ENCODE assay signal across 8 cellular contexts in the genomic region with DNA sequence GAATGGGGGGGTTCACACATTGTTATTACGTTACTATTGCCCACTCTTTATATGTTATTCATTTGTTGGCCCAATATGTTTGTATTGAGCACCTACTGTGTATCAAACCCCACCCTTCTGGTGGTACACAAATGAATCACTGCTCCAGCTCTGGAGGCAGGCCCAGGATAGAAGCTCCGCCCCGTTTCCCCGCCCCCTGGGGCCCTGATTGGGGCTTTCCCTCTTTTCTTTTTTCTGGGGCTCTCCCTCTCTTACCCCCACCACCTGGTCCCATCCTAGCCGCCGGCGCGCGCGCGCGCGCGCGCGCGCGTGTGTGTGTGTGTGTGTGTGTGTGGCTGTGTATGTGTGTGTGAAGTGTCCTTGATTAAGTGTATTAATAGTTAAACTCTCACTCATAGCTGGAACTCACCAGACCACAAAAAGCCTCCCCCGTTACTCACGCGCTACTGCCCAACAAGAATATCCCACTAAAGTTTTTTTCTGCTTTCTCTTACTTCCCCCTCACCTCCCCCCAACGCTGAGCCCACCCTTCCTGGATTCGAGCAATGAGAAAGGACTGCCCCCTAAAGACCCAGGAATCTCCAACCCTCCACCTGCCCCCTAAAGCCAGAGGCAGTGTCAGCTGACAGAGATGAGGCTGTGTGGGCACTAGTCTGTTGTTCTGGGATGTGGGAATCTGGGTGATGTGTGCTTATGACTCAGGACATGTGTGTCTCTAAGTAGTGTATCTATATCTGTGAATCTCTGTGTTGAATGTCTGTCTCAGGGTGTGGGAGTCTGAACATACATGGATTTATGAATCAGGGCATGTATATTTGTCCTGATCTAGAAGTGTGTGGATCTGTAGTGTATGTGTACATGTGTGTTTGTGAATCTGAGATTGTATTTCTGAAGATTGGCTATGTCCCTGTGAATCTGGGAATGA. TPM values are rescaled to one million over a fixed set of nuclear protein-coding genes. Genes with fewer than 3 reads are reported as not detected.
A peak's percentile ranks its signal among the peaks of the same experiment; 100 is the strongest.
DNase-seq lines count a peak whose midpoint lies in the region; ATAC-seq lines count a peak whose summit lies in the region.

No MANE protein-coding gene starts in this region.

- no peaks in the 10 kb centered on the region for H3K27me3 ChIP-seq in skeletal muscle satellite cell (ENCODE audit: control insufficient read depth, insufficient read depth, low read length)

- peaks cover 66% of the 10 kb centered on the region for H3K4me1 ChIP-seq in skeletal muscle satellite cell (ENCODE audit: control insufficient read depth, insufficient read depth, low read length)

- H3K4me3 ChIP-seq in skeletal muscle satellite cell (ENCODE audit: low read length), result peak overlapping the region; percentile 92

- peak overlapping the region; percentile 87 for H3K27ac ChIP-seq in caudate nucleus (ENCODE audit: low read depth, low read length)

- no peak overlapping the region for H3K4me3 Mint-ChIP-seq in T-helper 2 cell treated with Interferon-gamma antibody and Interleukin-4, amounts not matched to agents 5 μg/mL and 100 μg/mL, for 36 hours

- peak overlapping the region; percentile 92 for H3K4me2 ChIP-seq in skeletal muscle satellite cell (ENCODE audit: low read length)

- DNase-seq in DMS 273 (lab: John Stamatoyannopoulos, UW; ENCODE audit: unreplicated experiment) (peak; percentile 95), HT1080 (ENCODE audit: low read depth) (peak; percentile 89), caudate nucleus (lab: John Stamatoyannopoulos, UW) (peak in 57 of 61 donors; percentile 45 to 91 (median 80)), inferior parietal cortex (ENCODE audit: extremely low spot score) (peak; percentile 90), cortex of kidney (lab: John Stamatoyannopoulos, UW) (no peak)
- peak; percentile 50 for DNase-seq in T-helper 2 cell treated with Interferon-gamma antibody and Interleukin-4, amounts not matched to agents 5 μg/mL and 100 μg/mL, for 36 hours (ENCODE audit: low spot score)

- H3K4me1 Mint-ChIP-seq in T-helper 2 cell treated with Interferon-gamma antibody and Interleukin-4, amounts not matched to agents 5 μg/mL and 100 μg/mL, for 36 hours (ENCODE audit: low read depth), result peaks cover 14% of the 10 kb centered on the region

- H3K27ac Mint-ChIP-seq in T-helper 2 cell treated with Interferon-gamma antibody and Interleukin-4, amounts not matched to agents 5 μg/mL and 100 μg/mL, for 36 hours, result no peak overlapping the region

- peak overlapping the region; percentile 80 for H3K9ac ChIP-seq in skeletal muscle satellite cell (ENCODE audit: low read depth, low read length)

- no peaks in the 10 kb centered on the region for H3K9me3 Mint-ChIP-seq in T-helper 2 cell treated with Interferon-gamma antibody and Interleukin-4, amounts not matched to agents 5 μg/mL and 100 μg/mL, for 36 hours

- no peaks in the 10 kb centered on the region for H3K36me3 Mint-ChIP-seq in T-helper 2 cell treated with Interferon-gamma antibody and Interleukin-4, amounts not matched to agents 5 μg/mL and 100 μg/mL, for 36 hours (ENCODE audit: low read depth)

- no peaks in the 10 kb centered on the region for H3K9me3 ChIP-seq in skeletal muscle satellite cell (replicated peaks; ENCODE audit: low read length)

- ATAC-seq in GM21390 (IDR thresholded peaks at IDR 0.05; ENCODE audit: unreplicated experiment), result peak; percentile 37

- H3K27me3 Mint-ChIP-seq in T-helper 2 cell treated with Interferon-gamma antibody and Interleukin-4, amounts not matched to agents 5 μg/mL and 100 μg/mL, for 36 hours (ENCODE audit: low read depth), result peaks cover 54% of the 10 kb centered on the region

- peaks cover 9% of the 10 kb centered on the region for H3K36me3 ChIP-seq in skeletal muscle satellite cell (ENCODE audit: insufficient read depth, low read length)

RNA-seq across cellular contexts. Expression of a gene that starts 4.0 kb away (rescaled TPM):
- 49.4 and 54.9 TPM in 2 replicates for total RNA-seq in HT1080 (2014; rRNA removed; shearing (Covaris generic))
- 29.7 and 30.4 TPM in 2 replicates for polyA plus RNA-seq in HT1080 (2015; cell fraction: cytosol; rRNA removed)
- polyA plus RNA-seq in HT1080 (2015; cell fraction: nucleus; rRNA removed), result 19.3 and 19.5 TPM in 2 replicates
- 101 and 157 TPM in 2 replicates for total RNA-seq in skeletal muscle satellite cell (2012; rRNA removed)
